20 cellular contexts compared by ENCODE assay signal in the genomic region with DNA sequence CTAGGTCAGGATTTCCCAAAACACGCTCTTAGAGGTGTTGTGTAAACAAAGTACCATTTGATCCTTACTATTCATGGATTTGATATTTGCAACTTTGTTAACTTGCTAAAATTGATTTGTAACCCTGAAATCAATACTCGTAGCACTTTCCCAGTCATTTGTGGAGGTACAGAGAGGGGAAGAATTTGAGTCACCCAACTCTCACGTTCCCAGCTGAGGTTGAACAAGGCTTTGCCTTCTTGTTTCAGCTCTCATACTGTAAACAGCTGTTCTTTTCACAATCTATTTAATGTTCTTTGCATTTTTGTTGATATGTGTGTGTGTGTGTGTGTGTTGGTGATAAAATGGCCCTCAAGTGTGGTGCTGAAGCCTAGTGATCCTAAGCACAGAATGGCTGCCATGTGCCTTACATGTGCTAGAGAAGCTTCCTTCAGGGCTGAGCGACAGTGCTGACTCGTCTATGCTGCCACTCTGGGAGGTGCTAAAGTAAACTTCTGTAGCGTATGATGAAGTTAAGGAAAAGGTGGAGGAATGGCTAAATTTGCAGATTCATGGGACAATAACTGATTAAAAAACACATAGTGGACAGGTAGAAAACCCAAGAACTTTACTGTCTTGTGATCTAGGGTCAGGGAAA.
DNase-seq lines count a peak whose midpoint lies in the region; ATAC-seq and TF ChIP-seq lines count a peak whose summit lies in the region.
"Had no signal": no experiment of that assay in that cellular context is flagged by ENCODE, and none has a peak within 500 bp of the region (broad histone marks: within the 10 kb centered on the region; RNA-seq: fewer than 3 reads in every experiment).

No MANE protein-coding gene starts in this region.

- peak overlapping the region; percentile 18 for H3K27ac Mint-ChIP-seq in stimulated activated naive CD8-positive, alpha-beta T cell treated with anti-CD3 and anti-CD28 coated beads, Interleukin-15, Interleukin-2, amounts not matched to agents 100 ng/mL and 50 ng/mL, for 24 hours
- H3K27ac Mint-ChIP-seq: CD4-positive, CD25-positive, alpha-beta regulatory T cell had no signal

- H3K36me3 Mint-ChIP-seq in activated T-cell treated with anti-CD3 and anti-CD28 coated beads, Interleukin-2, amount 50 U/mL, for 4 hours (ENCODE audit: insufficient read depth), result peaks cover 11% of the 10 kb centered on the region
- H3K36me3 Mint-ChIP-seq in stimulated activated naive CD8-positive, alpha-beta T cell treated with anti-CD3 and anti-CD28 coated beads, Interleukin-15, Interleukin-2, amounts not matched to agents 100 ng/mL and 50 ng/mL, for 24 hours (ENCODE audit: low read depth), result peaks cover 4% of the 10 kb centered on the region

- peaks cover 37% of the 10 kb centered on the region for H3K4me1 Mint-ChIP-seq in activated T-cell treated with anti-CD3 and anti-CD28 coated beads, Interleukin-2, amount 50 U/mL, for 4 hours (ENCODE audit: low read depth)
- peaks cover 59% of the 10 kb centered on the region for H3K4me1 Mint-ChIP-seq in stimulated activated naive CD8-positive, alpha-beta T cell treated with anti-CD3 and anti-CD28 coated beads, Interleukin-15, Interleukin-2, amounts not matched to agents 100 ng/mL and 50 ng/mL, for 24 hours (ENCODE audit: low read depth)

- H3K27ac ChIP-seq in RWPE1, result no peak overlapping the region
- H3K27ac ChIP-seq: BLaER1, KMS-11 had no signal

- H3K4me3 Mint-ChIP-seq in activated T-cell treated with anti-CD3 and anti-CD28 coated beads, Interleukin-2, amount 50 U/mL, for 4 hours, result no peak overlapping the region
- H3K4me3 Mint-ChIP-seq in stimulated activated naive CD8-positive, alpha-beta T cell treated with anti-CD3 and anti-CD28 coated beads, Interleukin-15, Interleukin-2, amounts not matched to agents 100 ng/mL and 50 ng/mL, for 24 hours, result no peak overlapping the region
- H3K4me3 Mint-ChIP-seq: CD4-positive, CD25-positive, alpha-beta regulatory T cell had no signal

- no peak for TF ChIP-seq CTCF in RWPE1 (conservative IDR thresholded peaks at IDR 0.05; ENCODE audit: low read depth)

- no peak for DNase-seq in activated T-cell treated with anti-CD3 and anti-CD28 coated beads, Interleukin-2, amount 50 U/mL, for 4 hours
- DNase-seq in activated T-cell treated with anti-CD3 and anti-CD28 coated beads, Interleukin-2, amount 50 U/mL, for 1 hour, result no peak
- DNase-seq in stimulated activated naive CD8-positive, alpha-beta T cell treated with anti-CD3 and anti-CD28 coated beads, Interleukin-15, Interleukin-2, amounts not matched to agents 100 U/mL and 50 U/mL, for 24 hours, result no peak
- DNase-seq in mesenteric fat pad (ENCODE audit: low spot score) (peak; percentile 33), RWPE1 (ENCODE audit: low spot score) (no peak), superior temporal gyrus (ENCODE audit: extremely low spot score) (no peak), NCI-H748 treated with DMSO at 0.1 percent for 48 hours (lab: John Stamatoyannopoulos, UW) (no peak)
- DNase-seq: CD4-positive, CD25-positive, alpha-beta regulatory T cell; IMR-90; MM.1S; NCI-H2029; NCI-H446; NCI-H524 treated with DMSO at 0.1 percent for 48 hours; NCI-H82; NK-92 treated with Interleukin-12 subunit alpha and Interleukin-12 subunit beta, amount 100 ng/mL, for 24 hours; PC-3; Right ventricle myocardium superior had no signal

- H3K27me3 Mint-ChIP-seq in activated T-cell treated with anti-CD3 and anti-CD28 coated beads, Interleukin-2, amount 50 U/mL, for 4 hours (ENCODE audit: low read depth), result no peaks in the 10 kb centered on the region
- no peaks in the 10 kb centered on the region for H3K27me3 Mint-ChIP-seq in stimulated activated naive CD8-positive, alpha-beta T cell treated with anti-CD3 and anti-CD28 coated beads, Interleukin-15, Interleukin-2, amounts not matched to agents 100 ng/mL and 50 ng/mL, for 24 hours
- H3K27me3 Mint-ChIP-seq: CD4-positive, CD25-positive, alpha-beta regulatory T cell had no signal

- POLR2A ChIA-PET in RWPE1 (lab: Yijun Ruan, JAX; ENCODE audit: low non-redundant PET), result no interaction called here

- ATAC-seq in activated T-cell treated with anti-CD3 and anti-CD28 coated beads, Interleukin-2, amount 50 U/mL, for 4 hours, result peak; percentile 30 to 56
- no peak for ATAC-seq in stimulated activated naive CD8-positive, alpha-beta T cell treated with anti-CD3 and anti-CD28 coated beads, Interleukin-15, Interleukin-2, amounts not matched to agents 100 U/mL and 50 U/mL, for 24 hours
- ATAC-seq: PC-3 had no signal

- H3K9me3 Mint-ChIP-seq in activated T-cell treated with anti-CD3 and anti-CD28 coated beads, Interleukin-2, amount 50 U/mL, for 4 hours, result no peaks in the 10 kb centered on the region
- no peaks in the 10 kb centered on the region for H3K9me3 Mint-ChIP-seq in stimulated activated naive CD8-positive, alpha-beta T cell treated with anti-CD3 and anti-CD28 coated beads, Interleukin-15, Interleukin-2, amounts not matched to agents 100 ng/mL and 50 ng/mL, for 24 hours

- CTCF ChIA-PET in RWPE1 (lab: Yijun Ruan, JAX), result no interaction called here
